ENCODE assay signal across 1 cellular context in genomic region chr6:35497571-35498406, GRCh38.
TF ChIP-seq lines count a peak whose summit lies in the region.

No MANE protein-coding gene starts in this region.

TF ChIP-seq in HepG2, 621 proteins besides CTCF, POLR2A, EP300 and RAD21 (continued from another document and continues in another):
- 0 out of 2 replicates have a peak, but pooled peaks have one; percentile 75 for TF ChIP-seq ZBTB43 (CRISPR knock-in tag; conservative IDR thresholded peaks at IDR 0.05)
- TF ChIP-seq FUBP1 (CRISPR knock-in tag; IDR thresholded peaks at IDR 0.05; ENCODE audit: borderline replicate concordance), result no peak
- peak; percentile 60 for TF ChIP-seq MYC (CRISPR knock-in tag; IDR thresholded peaks at IDR 0.05; ENCODE audit: borderline replicate concordance)
- TF ChIP-seq ZNF646 (CRISPR knock-in tag; IDR thresholded peaks at IDR 0.05), result no peak
- peak; percentile 51; the same call in 1 of the 2 replicates for TF ChIP-seq E2F1 (CRISPR knock-in tag; IDR thresholded peaks at IDR 0.05)
- TF ChIP-seq MIER3 (CRISPR knock-in tag; IDR thresholded peaks at IDR 0.05; ENCODE audit: borderline replicate concordance), result no peak; the same call in 1 of the 2 replicates
- TF ChIP-seq ZNF280B (CRISPR knock-in tag; IDR thresholded peaks at IDR 0.05; ENCODE audit: borderline replicate concordance), result peak; percentile 78; the same call in 1 of the 2 replicates
- TF ChIP-seq ZNF816 (CRISPR knock-in tag; IDR thresholded peaks at IDR 0.05; ENCODE audit: borderline replicate concordance), result peak; percentile 67; the same call in 1 of the 2 replicates
- 0 out of 2 replicates have a peak, but pooled peaks have one; percentile 53 for TF ChIP-seq SNAI1 (CRISPR knock-in tag; IDR thresholded peaks at IDR 0.05; ENCODE audit: borderline replicate concordance)
- peak; percentile 8; the same call in 1 of the 2 replicates for TF ChIP-seq FOXP4 (CRISPR knock-in tag; IDR thresholded peaks at IDR 0.05)
- TF ChIP-seq MTF2 (CRISPR knock-in tag; IDR thresholded peaks at IDR 0.05; ENCODE audit: borderline replicate concordance), result no peak; the same call in 1 of the 2 replicates
- TF ChIP-seq CSRNP1 (CRISPR knock-in tag; IDR thresholded peaks at IDR 0.05), result peak; percentile 96
- peak; percentile 53; the same call in 1 of the 2 replicates for TF ChIP-seq ZNF772 (CRISPR knock-in tag; IDR thresholded peaks at IDR 0.05)
- TF ChIP-seq TSC22D2 (CRISPR knock-in tag; IDR thresholded peaks at IDR 0.05; ENCODE audit: borderline replicate concordance), result no peak
- TF ChIP-seq AKNA (CRISPR knock-in tag; IDR thresholded peaks at IDR 0.05; ENCODE audit: borderline replicate concordance), result peak; percentile 87; the same call in 1 of the 2 replicates
- no peak; the same call in 1 of the 2 replicates for TF ChIP-seq SALL2 (CRISPR knock-in tag; IDR thresholded peaks at IDR 0.05)
- TF ChIP-seq MXD1 (CRISPR knock-in tag; IDR thresholded peaks at IDR 0.05), result peak; percentile 80; the same call in 1 of the 2 replicates
- no peak for TF ChIP-seq CC2D1A (CRISPR knock-in tag; IDR thresholded peaks at IDR 0.05)
- TF ChIP-seq REST (IDR thresholded peaks at IDR 0.05; ENCODE audit: borderline replicate concordance in 1 of 2, low read depth in 1 of 2, low read length in 2 of 2), result no peak
- TF ChIP-seq ZBTB1 (CRISPR knock-in tag; IDR thresholded peaks at IDR 0.05; ENCODE audit: borderline replicate concordance), result no peak
- TF ChIP-seq ZBTB7A (CRISPR knock-in tag; IDR thresholded peaks at IDR 0.05), result 0 out of 2 replicates have a peak, but pooled peaks have one; percentile 31
